ENCODE assay signal across 8 cellular contexts in genomic region chr11:46594383-46594718, GRCh38. TPM values are rescaled to one million over a fixed set of nuclear protein-coding genes. Genes with fewer than 3 reads are reported as not detected.
DNase-seq lines count a peak whose midpoint lies in the region; ATAC-seq and TF ChIP-seq lines count a peak whose summit lies in the region.

No MANE protein-coding gene starts in this region.

- peak overlapping the region; percentile 80 to 92 (median 88) for H3K27ac ChIP-seq in BLaER1 treated with 17β-estradiol and CSF1 and Interleukin-3, amounts not matched to agents 10 nM and 100 nM
- H3K27ac ChIP-seq in ectodermal cell (ENCODE audit: insufficient read depth, low read depth, low read length, poor library complexity, severe bottlenecking) (no peak overlapping the region), neural progenitor cell (peak overlapping the region; percentile 77)

- WGBS in ectodermal cell, 2 experiments: 51 to 53% methylated on average over 3 of the region's 3 CpGs

- H3K9ac ChIP-seq in BLaER1 treated with 17β-estradiol and CSF1 and Interleukin-3, amounts not matched to agents 10 nM and 100 nM: peak overlapping the region; percentile 87 to 97 (median 92); a peak in 20 of 22 replicates
- no peak overlapping the region for H3K9ac ChIP-seq in neural progenitor cell

- peak overlapping the region; percentile 98 for H3K4me3 Mint-ChIP-seq in neural progenitor cell

- peak overlapping the region; percentile 64 for H3K27ac Mint-ChIP-seq in neural progenitor cell

- TF ChIP-seq CTCF in NB4 (IDR thresholded peaks at IDR 0.05; ENCODE audit: low read depth, low read length) (no peak), neural progenitor cell (IDR thresholded peaks at IDR 0.05) (no peak)

- H3F3A ChIP-seq in neural progenitor cell (ENCODE audit: low read depth): peaks cover 6% of the 10 kb centered on the region

- H3K4me1 ChIP-seq in BLaER1 treated with 17β-estradiol and CSF1 and Interleukin-3, amounts not matched to agents 10 nM and 100 nM: peaks cover 21 to 45% (median 28%) of the 10 kb centered on the region in 10 experiments
- H3K4me1 ChIP-seq in ectodermal cell (ENCODE audit: control insufficient read depth, insufficient read depth, low read length) (peaks cover 10% of the 10 kb centered on the region), neural progenitor cell (peaks cover 11% of the 10 kb centered on the region)

- ATAC-seq in HG03520 (IDR thresholded peaks at IDR 0.05; ENCODE audit: unreplicated experiment) (no peak), HG03097 (IDR thresholded peaks at IDR 0.05; ENCODE audit: low FRiP score, unreplicated experiment) (no peak), GM19452 (IDR thresholded peaks at IDR 0.05; ENCODE audit: unreplicated experiment) (no peak)

- peak overlapping the region; percentile 85 to 99 (median 96); a peak in 19 of 20 replicates for H3K4me3 ChIP-seq in BLaER1 treated with 17β-estradiol and CSF1 and Interleukin-3, amounts not matched to agents 10 nM and 100 nM
- peak overlapping the region; percentile 97 for H3K4me3 ChIP-seq in NB4 (ENCODE audit: low read depth, low read length)
- peak overlapping the region; percentile 96 for H3K4me3 ChIP-seq in ectodermal cell (ENCODE audit: insufficient read depth, low read depth, low read length)
- peak overlapping the region; percentile 97 for H3K4me3 ChIP-seq in neural progenitor cell

- H3K4me1 Mint-ChIP-seq in neural progenitor cell: peaks cover 25% of the 10 kb centered on the region

- DNase-seq in NB4 (ENCODE audit: low read depth) (no peak), neural progenitor cell (ENCODE audit: low spot score) (no peak)
- no peak for DNase-seq in stimulated activated CD4-positive, alpha-beta T cell treated with anti-CD3 and anti-CD28 coated beads, Interleukin-12 subunit alpha, Interleukin-12 subunit beta, amount 100 ng/mL, for 4 hours

- no peaks in the 10 kb centered on the region for H3K36me3 ChIP-seq in BLaER1 treated with 17β-estradiol and CSF1 and Interleukin-3, amounts not matched to agents 10 nM and 100 nM
- H3K36me3 ChIP-seq in ectodermal cell (ENCODE audit: control insufficient read depth, insufficient read depth, low read length) (no peaks in the 10 kb centered on the region), neural progenitor cell (no peaks in the 10 kb centered on the region)

- no peaks in the 10 kb centered on the region for H3K9me3 ChIP-seq in BLaER1 treated with 17β-estradiol and CSF1 and Interleukin-3, amounts not matched to agents 10 nM and 100 nM (replicated peaks in 1 of 11)
- H3K9me3 ChIP-seq in ectodermal cell (ENCODE audit: control insufficient read depth, low read length): no peaks in the 10 kb centered on the region
- no peaks in the 10 kb centered on the region for H3K9me3 ChIP-seq in neural progenitor cell (ENCODE audit: low read depth)

- H3K9me3 Mint-ChIP-seq in neural progenitor cell: no peaks in the 10 kb centered on the region

- H3K79me2 ChIP-seq in neural progenitor cell (ENCODE audit: low read depth): peaks cover 44% of the 10 kb centered on the region

- H2AFZ ChIP-seq in neural progenitor cell (replicated peaks): peak overlapping the region; percentile 95

- peak overlapping the region; percentile 43 to 98 (median 83) for H3K4me2 ChIP-seq in BLaER1 treated with 17β-estradiol and CSF1 and Interleukin-3, amounts not matched to agents 10 nM and 100 nM
- peak overlapping the region; percentile 89 for H3K4me2 ChIP-seq in neural progenitor cell

- H3K27me3 ChIP-seq in BLaER1 treated with 17β-estradiol and CSF1 and Interleukin-3, amounts not matched to agents 10 nM and 100 nM: no peaks in the 10 kb centered on the region
- H3K27me3 ChIP-seq in ectodermal cell (ENCODE audit: control insufficient read depth, insufficient read depth, low read length, poor library complexity, severe bottlenecking) (no peaks in the 10 kb centered on the region), neural progenitor cell (no peaks in the 10 kb centered on the region)

- peaks cover 5% of the 10 kb centered on the region for H3K27me3 Mint-ChIP-seq in neural progenitor cell (ENCODE audit: insufficient read depth, low read depth)

- TF ChIP-seq POLR2A in NB4 (IDR thresholded peaks at IDR 0.05; ENCODE audit: extremely low read depth, insufficient read length): no peak

- peaks cover 23 to 44% (median 39%) of the 10 kb centered on the region in 11 experiments; a peak in 19 of 22 replicates for H4K20me1 ChIP-seq in BLaER1 treated with 17β-estradiol and CSF1 and Interleukin-3, amounts not matched to agents 10 nM and 100 nM
- peaks cover 36% of the 10 kb centered on the region for H4K20me1 ChIP-seq in neural progenitor cell (ENCODE audit: low read depth)

- H3K36me3 Mint-ChIP-seq in neural progenitor cell: peaks cover 2% of the 10 kb centered on the region

RNA-seq across cellular contexts. Expression of gene AMBRA1, which starts 0.5 kb away (rescaled TPM):
- polyA plus RNA-seq in ectodermal cell (2013, experiment 1 of 4): 26.0 TPM
- 33.7 TPM for polyA plus RNA-seq in ectodermal cell (2013, experiment 2 of 4)
- 20.3 TPM for polyA plus RNA-seq in ectodermal cell (2013, experiment 3 of 4)
- 24.2 TPM for polyA plus RNA-seq in ectodermal cell (2013, experiment 4 of 4)
- 20.7 and 35.9 TPM in 2 replicates for total RNA-seq in neural progenitor cell (ENCODE audit: low replicate concordance)

RNA-seq across cellular contexts. Expression of gene HARBI1, which starts 22.7 kb away (rescaled TPM):
- 7.4 TPM for polyA plus RNA-seq in ectodermal cell (2013, experiment 1 of 4)
- polyA plus RNA-seq in ectodermal cell (2013, experiment 2 of 4): 8.0 TPM
- 6.8 TPM for polyA plus RNA-seq in ectodermal cell (2013, experiment 3 of 4)
- polyA plus RNA-seq in ectodermal cell (2013, experiment 4 of 4): 6.5 TPM
- total RNA-seq in neural progenitor cell (ENCODE audit: low replicate concordance): 4.6 and 5.3 TPM in 2 replicates

RNA-seq across cellular contexts. Expression of gene ATG13, which starts 23.0 kb away (rescaled TPM):
- polyA plus RNA-seq in ectodermal cell (2013, experiment 1 of 4): 101 TPM
- 126 TPM for polyA plus RNA-seq in ectodermal cell (2013, experiment 2 of 4)
- polyA plus RNA-seq in ectodermal cell (2013, experiment 3 of 4): 92.1 TPM
- 103 TPM for polyA plus RNA-seq in ectodermal cell (2013, experiment 4 of 4)
- 75.4 and 88.5 TPM in 2 replicates for total RNA-seq in neural progenitor cell (ENCODE audit: low replicate concordance)
